8 cellular contexts compared by ENCODE assay signal in the genomic region with DNA sequence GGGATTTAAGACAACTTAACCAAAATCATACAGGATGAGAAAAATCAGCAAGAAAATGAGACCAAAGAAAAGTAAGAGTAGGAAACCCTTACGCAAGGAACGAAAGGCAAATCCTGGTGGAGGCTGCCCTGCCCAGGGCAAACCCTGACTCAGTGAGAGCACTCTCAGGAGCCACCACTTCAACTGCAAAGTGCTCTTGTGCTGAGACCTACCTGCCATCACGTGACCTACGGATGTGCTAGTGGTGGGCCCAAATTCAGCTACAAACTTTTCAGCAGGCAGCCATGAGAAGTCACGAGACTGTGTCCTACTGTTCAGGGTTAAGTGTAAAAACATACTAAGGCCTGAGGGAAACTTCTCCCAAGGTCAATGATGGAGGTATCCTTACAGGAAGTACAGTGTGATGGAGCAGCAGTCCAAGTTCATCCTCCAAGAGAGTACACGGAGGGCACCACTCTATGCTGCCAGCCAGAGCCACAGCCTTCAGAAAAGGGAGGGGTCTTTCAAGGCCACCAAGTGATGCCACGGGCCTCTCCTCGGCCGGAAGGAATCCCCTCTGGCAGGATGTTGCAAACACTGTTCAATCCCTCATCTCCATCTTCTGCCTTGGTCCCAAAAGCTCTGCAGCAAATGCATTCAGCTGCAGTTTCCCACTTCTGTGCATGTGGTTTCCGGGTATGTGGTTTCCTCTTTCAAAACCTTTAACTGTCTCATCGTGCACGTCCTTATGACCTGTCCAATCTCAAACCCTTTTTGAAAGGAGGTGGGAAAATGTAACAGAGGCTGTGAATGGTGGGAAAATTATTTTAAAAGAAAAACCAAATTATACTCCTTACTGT. TPM values are rescaled to one million over a fixed set of nuclear protein-coding genes. Genes with fewer than 3 reads are reported as not detected.
DNase-seq lines count a peak whose midpoint lies in the region; ATAC-seq and TF ChIP-seq lines count a peak whose summit lies in the region.

No MANE protein-coding gene starts in this region.

- ATAC-seq in HG03045 (IDR thresholded peaks at IDR 0.05; ENCODE audit: unreplicated experiment), result peak; percentile 67
- ATAC-seq in naive thymus-derived CD8-positive, alpha-beta T cell, result peak; percentile 87 to 93

- peaks cover 0 to 3% (median 0%) of the 10 kb centered on the region in 5 experiments for H3K9me3 Mint-ChIP-seq in brain
- no peaks in the 10 kb centered on the region for H3K9me3 Mint-ChIP-seq in naive thymus-derived CD8-positive, alpha-beta T cell
- peaks cover 4% of the 10 kb centered on the region for H3K9me3 Mint-ChIP-seq in type B pancreatic cell

- peak; percentile 75 for DNase-seq in activated CD8-positive, alpha-beta memory T cell treated with anti-CD3 and anti-CD28 coated beads for 24 hours
- no peak for DNase-seq in activated CD8-positive, alpha-beta memory T cell treated with anti-CD3 and anti-CD28 coated beads, Interleukin-2, amount 50 U/mL, for 48 hours
- peak; percentile 94 for DNase-seq in SKM-1 (lab: John Stamatoyannopoulos, UW; ENCODE audit: unreplicated experiment)
- DNase-seq in naive thymus-derived CD8-positive, alpha-beta T cell, result peak; percentile 17 to 85 (median 72)
- no peak for DNase-seq in SHP77 (lab: John Stamatoyannopoulos, UW)
- no peak for DNase-seq in type B pancreatic cell (ENCODE audit: extremely low spot score, unreplicated experiment)

- peaks cover 56% of the 10 kb centered on the region for H3K36me3 Mint-ChIP-seq in brain
- H3K36me3 Mint-ChIP-seq in naive thymus-derived CD8-positive, alpha-beta T cell, result no peaks in the 10 kb centered on the region
- peaks cover 23% of the 10 kb centered on the region for H3K36me3 Mint-ChIP-seq in type B pancreatic cell

- H3K27ac Mint-ChIP-seq in brain, result peak overlapping the region in 3 of 5 experiments; percentile 4 to 64 (median 19)
- peak overlapping the region; percentile 22 to 90 (median 84) for H3K27ac Mint-ChIP-seq in naive thymus-derived CD8-positive, alpha-beta T cell
- H3K27ac Mint-ChIP-seq in type B pancreatic cell, result no peak overlapping the region

- POLR2A ChIA-PET in naive thymus-derived CD8-positive, alpha-beta T cell (lab: Charles Lee), result interaction anchor here (0.6 to 6.0 kb wide), 5 partner anchors 10 to 409 kb away, joined by 3 to 33 read pairs (median 3); partner anchors contain the start of gene CHSY1

- H3K4me1 Mint-ChIP-seq in brain, result peaks cover 85% of the 10 kb centered on the region
- peaks cover 34 to 97% (median 82%) of the 10 kb centered on the region in 4 donors for H3K4me1 Mint-ChIP-seq in naive thymus-derived CD8-positive, alpha-beta T cell
- H3K4me1 Mint-ChIP-seq in type B pancreatic cell (ENCODE audit: unreplicated experiment), result peaks cover 62% of the 10 kb centered on the region

- H3K4me3 Mint-ChIP-seq in brain, result peak overlapping the region in 3 of 5 experiments; percentile 19 to 37 (median 34)
- H3K4me3 Mint-ChIP-seq in naive thymus-derived CD8-positive, alpha-beta T cell, result peak overlapping the region; percentile 66 to 83 (median 76)
- H3K4me3 Mint-ChIP-seq in type B pancreatic cell, result no peak overlapping the region

- H3K27me3 Mint-ChIP-seq in brain, result no peaks in the 10 kb centered on the region
- no peaks in the 10 kb centered on the region for H3K27me3 Mint-ChIP-seq in naive thymus-derived CD8-positive, alpha-beta T cell
- H3K27me3 Mint-ChIP-seq in type B pancreatic cell, result no peaks in the 10 kb centered on the region

- TF ChIP-seq CTCF in brain (conservative IDR thresholded peaks at IDR 0.05), result no peak
- no peak for TF ChIP-seq CTCF in type B pancreatic cell (conservative IDR thresholded peaks at IDR 0.05)

RNA-seq across cellular contexts. Expression of gene CHSY1, which starts 9.5 kb away (rescaled TPM):
- 23.9 TPM for polyA plus RNA-seq in brain (ENCODE audit: insufficient read depth, low read depth, low replicate concordance)
- total RNA-seq in naive thymus-derived CD8-positive, alpha-beta T cell, result 10 to 100 TPM; 12.6 to 12.9 TPM
- 1 to 10 TPM in 2 of 3 donors, under 1 TPM in 1; 0.96 to 1.7 (median 1.6) TPM for polyA plus RNA-seq in naive thymus-derived CD8-positive, alpha-beta T cell
- 18.4 and 43.0 TPM in 2 replicates for total RNA-seq in type B pancreatic cell (ENCODE audit: low replicate concordance)

RNA-seq across cellular contexts. Expression of gene SELENOS, which starts 34.9 kb away (rescaled TPM):
- polyA plus RNA-seq in brain (ENCODE audit: insufficient read depth, low read depth, low replicate concordance), result 50.0 TPM
- 10 to 100 TPM; 26.7 to 30.6 TPM for total RNA-seq in naive thymus-derived CD8-positive, alpha-beta T cell
- 10 to 100 TPM; 38.8 to 64.4 (median 39.8) TPM for polyA plus RNA-seq in naive thymus-derived CD8-positive, alpha-beta T cell
- total RNA-seq in type B pancreatic cell (ENCODE audit: low replicate concordance), result 47.2 and 74.3 TPM in 2 replicates

RNA-seq across cellular contexts. Expression of gene SNRPA1, which starts 52.7 kb away (rescaled TPM):
- 46.6 TPM for polyA plus RNA-seq in brain (ENCODE audit: insufficient read depth, low read depth, low replicate concordance)
- total RNA-seq in naive thymus-derived CD8-positive, alpha-beta T cell, result 100 to 1,000 TPM; 125 to 136 TPM
- 10 to 100 TPM; 52.5 to 68.1 (median 58.1) TPM for polyA plus RNA-seq in naive thymus-derived CD8-positive, alpha-beta T cell
- 72.6 and 80.3 TPM in 2 replicates for total RNA-seq in type B pancreatic cell (ENCODE audit: low replicate concordance)

Comparison
In these comparisons a context has a peak if more than half of its experiments do, and no peak if none do; other contexts are left out.
1. DNase-seq: peak in activated CD8-positive, alpha-beta memory T cell treated with anti-CD3 and anti-CD28 coated beads for 24 hours (single experiment), SKM-1 (single experiment) and naive thymus-derived CD8-positive, alpha-beta T cell (10 of 10); none in activated CD8-positive, alpha-beta memory T cell treated with anti-CD3 and anti-CD28 coated beads, Interleukin-2, amount 50 U/mL, for 48 hours (single experiment), SHP77 (0 of 2) and type B pancreatic cell (single experiment).